In genomic region chr1:17998889-17999288, GRCh38 we compare ENCODE assay signal across 15 cellular contexts.
A peak's percentile ranks its signal among the peaks of the same experiment; 100 is the strongest.
DNase-seq lines count a peak whose midpoint lies in the region; ATAC-seq and TF ChIP-seq lines count a peak whose summit lies in the region.
"Had no signal": no experiment of that assay in that cellular context is flagged by ENCODE, and none has a peak within 500 bp of the region (broad histone marks: within the 10 kb centered on the region; RNA-seq: fewer than 3 reads in every experiment).

No MANE protein-coding gene starts in this region.

- no peak for ATAC-seq in lower lobe of right lung
- no peak for ATAC-seq in GM18505 (IDR thresholded peaks at IDR 0.05; ENCODE audit: unreplicated experiment)
- ATAC-seq: activated CD4-positive, CD25-positive, alpha-beta regulatory T cell treated with anti-CD3 and anti-CD28 coated beads, Interleukin-2, amount 50 U/mL, for 24 hours had no signal

- H3F3A ChIP-seq in OCI-LY1 (ENCODE audit: insufficient read depth, low read length), result no peaks in the 10 kb centered on the region

- no peaks in the 10 kb centered on the region for H3K9me2 ChIP-seq in OCI-LY1 (ENCODE audit: low read depth, low read length)

- H3K27ac ChIP-seq in OCI-LY1 (ENCODE audit: low read depth, low read length, poor library complexity, severe bottlenecking) (no peak overlapping the region), lower lobe of right lung (no peak overlapping the region)
- H3K27ac ChIP-seq: SJCRH30, upper lobe of left lung had no signal

- DNase-seq in COLO668 (lab: John Stamatoyannopoulos, UW; ENCODE audit: unreplicated experiment), result peak; percentile 10
- peak; percentile 2 for DNase-seq in fibroblast of the aortic adventitia (ENCODE audit: low read depth)
- DNase-seq in NCI-H2029 treated with DMSO at 0.1 percent for 48 hours (lab: John Stamatoyannopoulos, UW), result no peak
- DNase-seq in amniotic stem cell (lab: John Stamatoyannopoulos, UW), result no peak
- DNase-seq in lower lobe of right lung, result no peak
- DNase-seq: activated T-cell treated with anti-CD3 and anti-CD28 coated beads, Interleukin-2, amount 50 U/mL, for 24 hours; DMS153; Kasumi-1; NCI-H446; upper lobe of left lung had no signal

- H3K27me3 ChIP-seq in OCI-LY1 (ENCODE audit: insufficient read depth, low read length) (no peaks in the 10 kb centered on the region), lower lobe of right lung (ENCODE audit: low read depth) (peaks cover 9% of the 10 kb centered on the region)
- H3K27me3 ChIP-seq: upper lobe of left lung had no signal

- no peaks in the 10 kb centered on the region for H3K4me1 ChIP-seq in OCI-LY1 (ENCODE audit: insufficient read depth, low read length, severe bottlenecking)
- H3K4me1 ChIP-seq in lower lobe of right lung, result no peaks in the 10 kb centered on the region
- H3K4me1 ChIP-seq: SJCRH30, upper lobe of left lung had no signal

- peak; percentile 24; the same call in 1 of the 2 replicates for TF ChIP-seq CTCF in GM12875 (IDR thresholded peaks at IDR 0.05; ENCODE audit: borderline replicate concordance, insufficient read depth, low read depth, low read length)
- peak; percentile 50 for TF ChIP-seq CTCF in OCI-LY1 (IDR thresholded peaks at IDR 0.05; ENCODE audit: low read length)
- TF ChIP-seq CTCF in fibroblast of the aortic adventitia (IDR thresholded peaks at IDR 0.05; ENCODE audit: insufficient read depth, low read length), result peak; percentile 26
- no peak for TF ChIP-seq CTCF in lower lobe of right lung (IDR thresholded peaks at IDR 0.05)

- H3K79me2 ChIP-seq in OCI-LY1 (ENCODE audit: insufficient read depth, low read length), result no peaks in the 10 kb centered on the region

- H3K9ac ChIP-seq in OCI-LY1 (ENCODE audit: low read length), result no peak overlapping the region

- intact Hi-C loops in lower lobe of right lung (cut with DNase I), result no loop called here

- no peak overlapping the region for H2AFZ ChIP-seq in OCI-LY1 (ENCODE audit: low read length)

- H3K4me3 ChIP-seq in GM12875 (ENCODE audit: low read depth, low read length) (no peak overlapping the region), OCI-LY1 (ENCODE audit: low read depth, low read length, poor library complexity, severe bottlenecking) (no peak overlapping the region), fibroblast of the aortic adventitia (ENCODE audit: low read depth, low read length) (no peak overlapping the region), lower lobe of right lung (no peak overlapping the region)
- H3K4me3 ChIP-seq: SJCRH30, upper lobe of left lung had no signal

- H3K36me3 ChIP-seq in OCI-LY1 (ENCODE audit: insufficient read depth, low read length) (no peaks in the 10 kb centered on the region), lower lobe of right lung (no peaks in the 10 kb centered on the region)
- H3K36me3 ChIP-seq: SJCRH30, upper lobe of left lung had no signal

- TF ChIP-seq POLR2A in GM18505 (IDR thresholded peaks at IDR 0.05; ENCODE audit: borderline replicate concordance, extremely low read depth, insufficient read depth, insufficient read length), result no peak

- H4K20me1 ChIP-seq in OCI-LY1 (ENCODE audit: insufficient read depth, low read length), result no peaks in the 10 kb centered on the region

- H3K4me2 ChIP-seq in OCI-LY1 (ENCODE audit: low read length), result no peak overlapping the region

- H3K9me3 ChIP-seq in OCI-LY1 (ENCODE audit: low read length), result no peaks in the 10 kb centered on the region
- H3K9me3 ChIP-seq in lower lobe of right lung, result no peaks in the 10 kb centered on the region
- H3K9me3 ChIP-seq: SJCRH30, upper lobe of left lung had no signal

Comparison
In these comparisons a context has a peak if more than half of its experiments do, and no peak if none do; other contexts are left out.
1. DNase-seq: peak in COLO668 (single experiment) and fibroblast of the aortic adventitia (single experiment); none in NCI-H2029 treated with DMSO at 0.1 percent for 48 hours (single experiment), amniotic stem cell (single experiment) and lower lobe of right lung (single experiment).